ENCODE assay signal across 2 cellular contexts in the genomic region with DNA sequence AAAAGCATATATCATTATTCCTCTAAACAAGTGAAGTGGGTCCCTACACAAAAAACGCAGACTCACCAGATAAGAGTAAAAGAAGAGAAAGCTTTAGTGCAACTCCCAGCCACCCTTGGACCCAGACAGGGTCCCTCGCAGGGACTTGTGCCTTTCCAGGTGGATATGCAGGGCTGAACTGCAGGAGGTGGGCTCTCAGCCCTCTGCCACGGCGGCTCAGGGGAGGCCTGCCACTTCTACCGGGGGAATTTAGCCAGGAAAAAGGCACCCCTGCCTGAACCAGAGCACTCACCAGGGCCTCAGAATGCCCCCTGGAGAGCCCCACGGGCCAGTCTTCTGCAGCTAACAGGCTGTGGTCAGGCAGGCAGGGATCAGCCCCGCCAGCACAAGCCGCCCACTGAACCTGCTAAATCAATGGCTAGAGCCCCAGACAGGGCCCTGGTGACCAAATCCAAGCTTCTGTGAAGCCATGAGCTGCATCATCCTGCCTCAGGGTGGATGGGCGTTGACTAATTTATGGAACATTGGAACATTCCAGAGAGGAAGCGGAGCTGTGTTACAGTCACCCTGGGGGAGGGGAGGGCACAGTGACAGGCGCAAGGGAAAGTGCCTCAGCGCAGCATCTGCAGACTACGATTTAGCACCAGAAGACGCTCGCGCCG.
TF ChIP-seq lines count a peak whose summit lies in the region.

No MANE protein-coding gene starts in this region.

TF ChIP-seq in SK-N-SH, 30 proteins besides CTCF, POLR2A, EP300 and RAD21 (continued from another document):
- TF ChIP-seq, protein P1, sequence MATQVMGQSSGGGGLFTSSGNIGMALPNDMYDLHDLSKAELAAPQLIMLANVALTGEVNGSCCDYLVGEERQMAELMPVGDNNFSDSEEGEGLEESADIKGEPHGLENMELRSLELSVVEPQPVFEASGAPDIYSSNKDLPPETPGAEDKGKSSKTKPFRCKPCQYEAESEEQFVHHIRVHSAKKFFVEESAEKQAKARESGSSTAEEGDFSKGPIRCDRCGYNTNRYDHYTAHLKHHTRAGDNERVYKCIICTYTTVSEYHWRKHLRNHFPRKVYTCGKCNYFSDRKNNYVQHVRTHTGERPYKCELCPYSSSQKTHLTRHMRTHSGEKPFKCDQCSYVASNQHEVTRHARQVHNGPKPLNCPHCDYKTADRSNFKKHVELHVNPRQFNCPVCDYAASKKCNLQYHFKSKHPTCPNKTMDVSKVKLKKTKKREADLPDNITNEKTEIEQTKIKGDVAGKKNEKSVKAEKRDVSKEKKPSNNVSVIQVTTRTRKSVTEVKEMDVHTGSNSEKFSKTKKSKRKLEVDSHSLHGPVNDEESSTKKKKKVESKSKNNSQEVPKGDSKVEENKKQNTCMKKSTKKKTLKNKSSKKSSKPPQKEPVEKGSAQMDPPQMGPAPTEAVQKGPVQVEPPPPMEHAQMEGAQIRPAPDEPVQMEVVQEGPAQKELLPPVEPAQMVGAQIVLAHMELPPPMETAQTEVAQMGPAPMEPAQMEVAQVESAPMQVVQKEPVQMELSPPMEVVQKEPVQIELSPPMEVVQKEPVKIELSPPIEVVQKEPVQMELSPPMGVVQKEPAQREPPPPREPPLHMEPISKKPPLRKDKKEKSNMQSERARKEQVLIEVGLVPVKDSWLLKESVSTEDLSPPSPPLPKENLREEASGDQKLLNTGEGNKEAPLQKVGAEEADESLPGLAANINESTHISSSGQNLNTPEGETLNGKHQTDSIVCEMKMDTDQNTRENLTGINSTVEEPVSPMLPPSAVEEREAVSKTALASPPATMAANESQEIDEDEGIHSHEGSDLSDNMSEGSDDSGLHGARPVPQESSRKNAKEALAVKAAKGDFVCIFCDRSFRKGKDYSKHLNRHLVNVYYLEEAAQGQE (IDR thresholded peaks at IDR 0.05; ENCODE audit: low read depth, low read length): no peak
- TF ChIP-seq PBX3 (IDR thresholded peaks at IDR 0.05): no peak
- no peak for TF ChIP-seq FOXJ3 (CRISPR knock-in tag; IDR thresholded peaks at IDR 0.05)
- no peak for TF ChIP-seq MXI1 (IDR thresholded peaks at IDR 0.05; ENCODE audit: low read depth, low read length)
- no peak for TF ChIP-seq TCF12 (IDR thresholded peaks at IDR 0.05)
- TF ChIP-seq JUND (IDR thresholded peaks at IDR 0.05): no peak
- TF ChIP-seq GATA2 (CRISPR knock-in tag; IDR thresholded peaks at IDR 0.05): no peak

TF ChIP-seq in SK-N-SH treated with all-trans-retinoic acid at 6 μM for 48 hours, 23 proteins besides CTCF, POLR2A, EP300 and RAD21 (continued from another document):
- TF ChIP-seq CREB5 (CRISPR knock-in tag; IDR thresholded peaks at IDR 0.05; ENCODE audit: low read depth) (no peak), ZFP30 (CRISPR knock-in tag; IDR thresholded peaks at IDR 0.05) (no peak), CSDC2 (CRISPR knock-in tag; IDR thresholded peaks at IDR 0.05) (no peak)
